ENCODE assay signal across 12 cellular contexts in genomic region chr2:227414846-227415245, GRCh38. TPM values are rescaled to one million over a fixed set of nuclear protein-coding genes. Genes with fewer than 3 reads are reported as not detected.
A peak's percentile ranks its signal among the peaks of the same experiment; 100 is the strongest.
DNase-seq lines count a peak whose midpoint lies in the region; ATAC-seq, FAIRE-seq and TF ChIP-seq lines count a peak whose summit lies in the region.
"Had no signal": no experiment of that assay in that cellular context is flagged by ENCODE, and none has a peak within 500 bp of the region (broad histone marks: within the 10 kb centered on the region; RNA-seq: fewer than 3 reads in every experiment).

No MANE protein-coding gene starts in this region.

- no peak overlapping the region for H3K4me2 ChIP-seq in HepG2 (ENCODE audit: low read depth, low read length)

- H3K9me3 Mint-ChIP-seq in Calu3 (ENCODE audit: low read depth, unreplicated experiment) (no peaks in the 10 kb centered on the region), nephron progenitor cell (no peaks in the 10 kb centered on the region)
- H3K9me3 Mint-ChIP-seq: T-helper 2 cell treated with Interferon-gamma antibody and Interleukin-4, amounts not matched to agents 5 μg/mL and 100 μg/mL, for 36 hours had no signal

- TF ChIP-seq POLR2A in HepG2 (IDR thresholded peaks at IDR 0.05; ENCODE audit: insufficient read depth in 1 of 2, low read depth in 2 of 2, low read length in 2 of 2): no peak

- in situ Hi-C loops in brain microvascular endothelial cell (cut with HindIII; ENCODE audit: low pct_ligation_motif_present, low sequenced_read_pairs): no loop called here
- in situ Hi-C loops in HepG2 (cut with HindIII; ENCODE audit: extremely low pct_ligation_motif_present, low pct_unique_long_range_greater_than_20kb): no loop called here

- H3K27me3 ChIP-seq in MG63 (no peaks in the 10 kb centered on the region), brain microvascular endothelial cell (replicated peaks) (no peaks in the 10 kb centered on the region), HepG2 (ENCODE audit: control insufficient read depth in 1 of 2, insufficient read depth in 2 of 2, low read length in 2 of 2) (no peaks in the 10 kb centered on the region)

- peak; percentile 87 for ATAC-seq in HepG2

- POLR2A ChIA-PET in HepG2 (lab: Yijun Ruan, JAX): interaction anchor here (1.1 to 1.5 kb wide), 2 partner anchors 9 to 52 kb away, joined by 4 to 8 read pairs; no protein-coding TSS in a partner anchor

- no peaks in the 10 kb centered on the region for H3K36me3 Mint-ChIP-seq in Calu3 (ENCODE audit: insufficient read depth, unreplicated experiment)
- H3K36me3 Mint-ChIP-seq in nephron progenitor cell (ENCODE audit: low read depth): no peaks in the 10 kb centered on the region

- BruUV-seq in Calu3 (replicated peaks; lab: Mats Ljungman, UMichigan) (no TSS peak), HepG2 (replicated peaks; lab: Mats Ljungman, UMichigan) (no TSS peak)

- peak; percentile 43 for FAIRE-seq in HepG2 (lab: Jason Lieb, UNC)

- H3K36me3 ChIP-seq in MG63: no peaks in the 10 kb centered on the region
- no peaks in the 10 kb centered on the region for H3K36me3 ChIP-seq in brain microvascular endothelial cell (replicated peaks)
- no peaks in the 10 kb centered on the region for H3K36me3 ChIP-seq in HepG2 (replicated peaks in 1 of 2; ENCODE audit: control insufficient read depth in 1 of 2, insufficient read depth in 2 of 2, low read length in 2 of 2)

- H3K4me1 ChIP-seq in HepG2 (ENCODE audit: insufficient read depth, low read length): peaks cover 35% of the 10 kb centered on the region

- CTCF ChIA-PET in Calu3 (lab: Charles Lee): interaction anchor here (0.6 kb wide), 1 partner anchor 131 kb away, joined by 3 read pairs; no protein-coding TSS in a partner anchor
- CTCF ChIA-PET in HepG2 (lab: Yijun Ruan, JAX; ENCODE audit: low intra/inter-chr PET ratio, low total read pairs): no interaction called here

- H3K4me1 Mint-ChIP-seq in Calu3 (ENCODE audit: low read depth, unreplicated experiment): peaks cover 14% of the 10 kb centered on the region
- no peaks in the 10 kb centered on the region for H3K4me1 Mint-ChIP-seq in nephron progenitor cell

- TF ChIP-seq EP300 in HepG2 (IDR thresholded peaks at IDR 0.05; ENCODE audit: low read depth in 2 of 2, low read length in 2 of 2): no peak
- TF ChIP-seq EP300 in HepG2 (CRISPR knock-in tag; IDR thresholded peaks at IDR 0.05; ENCODE audit: borderline replicate concordance): no peak

- intact Hi-C loops in Calu3 (cut with micrococcal nuclease; ENCODE audit: unreplicated experiment): loop anchor here (2.0 kb wide), 1 partner anchor 36 kb away; no protein-coding TSS in a partner anchor
- intact Hi-C loops in HepG2 (cut with micrococcal nuclease; ENCODE audit: unreplicated experiment): no loop called here

- 62% methylated on average over 3 of the region's 3 CpGs for WGBS in HepG2 (ENCODE audit: low lambda C conversion rate)

- H3K27me3 Mint-ChIP-seq in Calu3 (ENCODE audit: unreplicated experiment) (no peaks in the 10 kb centered on the region), nephron progenitor cell (ENCODE audit: low read depth, poor library complexity) (no peaks in the 10 kb centered on the region)

- no peak for TF ChIP-seq RAD21 in HepG2 (CRISPR knock-in tag; IDR thresholded peaks at IDR 0.05)

- no peak overlapping the region for H3K27ac ChIP-seq in brain microvascular endothelial cell
- H3K27ac ChIP-seq in HepG2 (ENCODE audit: extremely low read length, insufficient read depth, low read length): no peak overlapping the region

- TF ChIP-seq CTCF in Calu3 (IDR thresholded peaks at IDR 0.05; ENCODE audit: unreplicated experiment) (no peak), brain microvascular endothelial cell (IDR thresholded peaks at IDR 0.05; ENCODE audit: low read depth, low read length, missing control alignments) (no peak), HepG2 (CRISPR knock-in tag; IDR thresholded peaks at IDR 0.05) (no peak), nephron progenitor cell (IDR thresholded peaks at IDR 0.05) (no peak)

- no peaks in the 10 kb centered on the region for H3K79me2 ChIP-seq in HepG2 (ENCODE audit: insufficient read depth, low read length)

- H4K20me1 ChIP-seq in HepG2 (ENCODE audit: insufficient read depth, low read length): no peaks in the 10 kb centered on the region

- H3K4me3 Mint-ChIP-seq in Calu3 (ENCODE audit: low read depth, unreplicated experiment): no peak overlapping the region
- H3K4me3 Mint-ChIP-seq in nephron progenitor cell: no peak overlapping the region
- H3K4me3 Mint-ChIP-seq: T-helper 2 cell treated with Interferon-gamma antibody and Interleukin-4, amounts not matched to agents 5 μg/mL and 100 μg/mL, for 36 hours had no signal

- no peak overlapping the region for H3K9ac ChIP-seq in HepG2 (ENCODE audit: insufficient read depth, low read depth, low read length)

- no peak for DNase-seq in Calu3
- DNase-seq in MG63: peak; percentile 23
- DNase-seq in brain microvascular endothelial cell: peak; percentile 41
- peak; percentile 83 for DNase-seq in HepG2 (ENCODE audit: low spot score)
- DNase-seq in dedifferentiated amniotic fluid mesenchymal stem cell (ENCODE audit: extremely low spot score): no peak
- DNase-seq in globus pallidus (ENCODE audit: low spot score): no peak
- DNase-seq in NCI-H2029 treated with DMSO at 0.1 percent for 48 hours (lab: John Stamatoyannopoulos, UW): no peak
- DNase-seq in nephron progenitor cell: no peak
- DNase-seq: stimulated activated CD4-positive, alpha-beta T cell treated with anti-CD3 and anti-CD28 coated beads, Interleukin-1b, Interleukin-23, amount 100 ng/mL, for 48 hours had no signal

- H3K4me3 ChIP-seq in MG63 (no peak overlapping the region), brain microvascular endothelial cell (ENCODE audit: low read depth, low read length) (no peak overlapping the region), HepG2 (replicated peaks in 1 of 3; ENCODE audit: insufficient read depth in 1 of 3, low read depth in 2 of 3, low read length in 3 of 3) (no peak overlapping the region)
- H3K4me3 ChIP-seq: coronary artery had no signal

- H3K9me3 ChIP-seq in MG63 (no peaks in the 10 kb centered on the region), HepG2 (ENCODE audit: low read length) (no peaks in the 10 kb centered on the region)

- no peak overlapping the region for H2AFZ ChIP-seq in HepG2 (ENCODE audit: low read length)

- H3K27ac Mint-ChIP-seq in Calu3 (ENCODE audit: unreplicated experiment): peak overlapping the region; percentile 48
- H3K27ac Mint-ChIP-seq in nephron progenitor cell: no peak overlapping the region
- H3K27ac Mint-ChIP-seq: T-helper 2 cell treated with Interferon-gamma antibody and Interleukin-4, amounts not matched to agents 5 μg/mL and 100 μg/mL, for 36 hours had no signal

RNA-seq across cellular contexts. Expression of gene SCYGR1, which starts 27.1 kb away (rescaled TPM):
- total RNA-seq in Calu3 (2022) (not detected in 2 replicates), HepG2 (2016; rRNA removed; fragmentation: Illumina TruSeq; extraction: Trizol) (not detected in 2 replicates)
- total RNA-seq in MG63 (2014; rRNA removed; shearing (Covaris generic); ENCODE audit: low replicate concordance): not detected in 2 replicates
- not detected in 2 replicates for total RNA-seq in HepG2 (2016; cell fraction: cytosol; rRNA removed; fragmentation: Illumina TruSeq; extraction: Trizol; ENCODE audit: low read depth)
- not detected in 2 replicates for total RNA-seq in HepG2 (2016; cell fraction: insoluble cytoplasmic fraction; rRNA removed; fragmentation: Illumina TruSeq; extraction: Trizol)
- total RNA-seq in HepG2 (2016; cell fraction: membrane; rRNA removed; fragmentation: Illumina TruSeq; extraction: Trizol): not detected in 2 replicates
- not detected in 2 replicates for total RNA-seq in HepG2 (2016; cell fraction: nucleus; rRNA removed; fragmentation: Illumina TruSeq; extraction: Trizol)
- not detected in 2 replicates for polyA plus RNA-seq in HepG2 (2011; rRNA removed)
- not detected in 2 replicates for polyA plus RNA-seq in HepG2 (2011; cell fraction: cytosol; rRNA removed)
- not detected in 2 replicates for polyA plus RNA-seq in HepG2 (2011; cell fraction: nucleus; rRNA removed)
- not detected in 2 replicates for polyA plus RNA-seq in HepG2 (2012)
- polyA plus RNA-seq in HepG2 (2016; cell fraction: cytosol; fragmentation: Illumina TruSeq; extraction: Trizol; ENCODE audit: low read depth): not detected in 2 replicates
- polyA plus RNA-seq in HepG2 (2016; cell fraction: insoluble cytoplasmic fraction; fragmentation: Illumina TruSeq; extraction: Trizol; ENCODE audit: low read depth): not detected in 2 replicates
- polyA plus RNA-seq in HepG2 (2016; cell fraction: membrane; fragmentation: Illumina TruSeq; extraction: Trizol; ENCODE audit: low read depth): not detected in 2 replicates
- polyA plus RNA-seq in HepG2 (2016; cell fraction: nucleus; fragmentation: Illumina TruSeq; extraction: Trizol; ENCODE audit: insufficient read depth, low read depth): not detected in 2 replicates
- not detected in 2 replicates for polyA minus RNA-seq in HepG2 (2011; rRNA and poly(A)+ RNA removed; ENCODE audit: low replicate concordance)
- not detected in 2 replicates for polyA minus RNA-seq in HepG2 (2011; cell fraction: cytosol; rRNA and poly(A)+ RNA removed)
- polyA minus RNA-seq in HepG2 (2011; cell fraction: nucleus; rRNA and poly(A)+ RNA removed): not detected in 2 replicates
- total RNA-seq: temporal lobe had no signal

RNA-seq across cellular contexts. Expression of gene TM4SF20, which starts 35.7 kb away (rescaled TPM):
- total RNA-seq in Calu3 (2022): not detected in 2 replicates
- not detected in 2 replicates for total RNA-seq in MG63 (2014; rRNA removed; shearing (Covaris generic); ENCODE audit: low replicate concordance)
- not detected in 2 replicates for total RNA-seq in HepG2 (2016; rRNA removed; fragmentation: Illumina TruSeq; extraction: Trizol)
- total RNA-seq in HepG2 (2016; cell fraction: cytosol; rRNA removed; fragmentation: Illumina TruSeq; extraction: Trizol; ENCODE audit: low read depth): not detected in 2 replicates
- total RNA-seq in HepG2 (2016; cell fraction: insoluble cytoplasmic fraction; rRNA removed; fragmentation: Illumina TruSeq; extraction: Trizol): not detected in 2 replicates
- total RNA-seq in HepG2 (2016; cell fraction: membrane; rRNA removed; fragmentation: Illumina TruSeq; extraction: Trizol): not detected in 2 replicates
- total RNA-seq in HepG2 (2016; cell fraction: nucleus; rRNA removed; fragmentation: Illumina TruSeq; extraction: Trizol): not detected in 2 replicates
- not detected in 2 replicates for polyA plus RNA-seq in HepG2 (2011; rRNA removed)
- polyA plus RNA-seq in HepG2 (2011; cell fraction: cytosol; rRNA removed): not detected in 2 replicates
- not detected in 2 replicates for polyA plus RNA-seq in HepG2 (2011; cell fraction: nucleus; rRNA removed)
- polyA plus RNA-seq in HepG2 (2012): not detected in 2 replicates
- not detected in 2 replicates for polyA plus RNA-seq in HepG2 (2016; cell fraction: cytosol; fragmentation: Illumina TruSeq; extraction: Trizol; ENCODE audit: low read depth)
- not detected in 2 replicates for polyA plus RNA-seq in HepG2 (2016; cell fraction: insoluble cytoplasmic fraction; fragmentation: Illumina TruSeq; extraction: Trizol; ENCODE audit: low read depth)
- not detected in 2 replicates for polyA plus RNA-seq in HepG2 (2016; cell fraction: membrane; fragmentation: Illumina TruSeq; extraction: Trizol; ENCODE audit: low read depth)
- polyA plus RNA-seq in HepG2 (2016; cell fraction: nucleus; fragmentation: Illumina TruSeq; extraction: Trizol; ENCODE audit: insufficient read depth, low read depth): not detected in 2 replicates
- polyA minus RNA-seq in HepG2 (2011; rRNA and poly(A)+ RNA removed; ENCODE audit: low replicate concordance): 0.07 TPM in 1 of 2 replicates, not detected in the other
- not detected in 2 replicates for polyA minus RNA-seq in HepG2 (2011; cell fraction: cytosol; rRNA and poly(A)+ RNA removed)
- polyA minus RNA-seq in HepG2 (2011; cell fraction: nucleus; rRNA and poly(A)+ RNA removed): not detected in 2 replicates
- total RNA-seq: temporal lobe had no signal

RNA-seq across cellular contexts. Expression of gene AGFG1, which starts 57.1 kb away (rescaled TPM):
- total RNA-seq in Calu3 (2022) (115 and 126 TPM in 2 replicates), HepG2 (2016; rRNA removed; fragmentation: Illumina TruSeq; extraction: Trizol) (145 and 187 TPM in 2 replicates)
- total RNA-seq in MG63 (2014; rRNA removed; shearing (Covaris generic); ENCODE audit: low replicate concordance): 68.6 and 100 TPM in 2 replicates
- 43.0 and 45.7 TPM in 2 replicates for total RNA-seq in HepG2 (2016; cell fraction: cytosol; rRNA removed; fragmentation: Illumina TruSeq; extraction: Trizol; ENCODE audit: low read depth)
- 137 and 182 TPM in 2 replicates for total RNA-seq in HepG2 (2016; cell fraction: insoluble cytoplasmic fraction; rRNA removed; fragmentation: Illumina TruSeq; extraction: Trizol)
- 97.9 and 106 TPM in 2 replicates for total RNA-seq in HepG2 (2016; cell fraction: membrane; rRNA removed; fragmentation: Illumina TruSeq; extraction: Trizol)
- 81.6 and 96.2 TPM in 2 replicates for total RNA-seq in HepG2 (2016; cell fraction: nucleus; rRNA removed; fragmentation: Illumina TruSeq; extraction: Trizol)
- polyA plus RNA-seq in HepG2 (2011; rRNA removed): 133 and 168 TPM in 2 replicates
- 117 and 131 TPM in 2 replicates for polyA plus RNA-seq in HepG2 (2011; cell fraction: cytosol; rRNA removed)
- 69.2 and 88.9 TPM in 2 replicates for polyA plus RNA-seq in HepG2 (2011; cell fraction: nucleus; rRNA removed)
- 64.4 and 70.1 TPM in 2 replicates for polyA plus RNA-seq in HepG2 (2012)
- 18.9 and 21.0 TPM in 2 replicates for polyA plus RNA-seq in HepG2 (2016; cell fraction: cytosol; fragmentation: Illumina TruSeq; extraction: Trizol; ENCODE audit: low read depth)
- polyA plus RNA-seq in HepG2 (2016; cell fraction: insoluble cytoplasmic fraction; fragmentation: Illumina TruSeq; extraction: Trizol; ENCODE audit: low read depth): 159 and 174 TPM in 2 replicates
- polyA plus RNA-seq in HepG2 (2016; cell fraction: membrane; fragmentation: Illumina TruSeq; extraction: Trizol; ENCODE audit: low read depth): 58.1 and 62.3 TPM in 2 replicates
- polyA plus RNA-seq in HepG2 (2016; cell fraction: nucleus; fragmentation: Illumina TruSeq; extraction: Trizol; ENCODE audit: insufficient read depth, low read depth): 104 and 107 TPM in 2 replicates
- polyA minus RNA-seq in HepG2 (2011; rRNA and poly(A)+ RNA removed; ENCODE audit: low replicate concordance): 354 and 508 TPM in 2 replicates
- polyA minus RNA-seq in HepG2 (2011; cell fraction: cytosol; rRNA and poly(A)+ RNA removed): 133 and 147 TPM in 2 replicates
- polyA minus RNA-seq in HepG2 (2011; cell fraction: nucleus; rRNA and poly(A)+ RNA removed): 117 TPM in 2 replicates

Comparison
In these comparisons a context has a peak if more than half of its experiments do, and no peak if none do; other contexts are left out.
1. DNase-seq: peak in MG63 (single experiment), brain microvascular endothelial cell (single experiment) and HepG2 (single experiment); none in Calu3 (single experiment), dedifferentiated amniotic fluid mesenchymal stem cell (single experiment), globus pallidus (single experiment), NCI-H2029 treated with DMSO at 0.1 percent for 48 hours (single experiment) and nephron progenitor cell (single experiment).